ENCODE assay signal across 2 cellular contexts in the genomic region with DNA sequence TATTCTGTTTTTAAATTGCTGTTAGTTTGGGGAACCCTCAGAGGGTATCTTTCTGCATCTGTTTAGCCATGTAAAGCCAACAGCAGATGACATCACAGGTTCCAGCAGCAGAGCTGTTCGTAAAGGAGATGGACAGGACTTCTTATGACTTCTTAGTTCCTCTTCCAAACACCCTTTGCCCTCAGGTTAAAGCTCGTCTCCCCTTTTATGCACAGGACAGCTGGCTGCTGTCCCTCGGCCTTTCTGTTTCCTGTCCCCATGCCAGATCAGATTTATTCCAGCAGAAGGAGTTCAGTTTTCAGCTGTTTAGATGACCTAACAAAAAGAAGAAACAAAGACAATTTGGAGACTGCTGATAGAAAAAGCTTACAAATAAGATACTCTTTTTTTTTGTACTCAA.
TF ChIP-seq lines count a peak whose summit lies in the region.

No MANE protein-coding gene starts in this region.

TF ChIP-seq in liver, 16 proteins besides CTCF, POLR2A, EP300 and RAD21 (continued from another document):
- no peak for TF ChIP-seq ATF3 (IDR thresholded peaks at IDR 0.05)
- no peak for TF ChIP-seq EGR1 (IDR thresholded peaks at IDR 0.05; ENCODE audit: low read depth in 2 of 2)
- no peak for TF ChIP-seq MAX (IDR thresholded peaks at IDR 0.05)
- peak; percentile 44 to 61 for TF ChIP-seq JUND (IDR thresholded peaks at IDR 0.05)
- peak; percentile 43 for TF ChIP-seq SP1 (IDR thresholded peaks at IDR 0.05)
- no peak for TF ChIP-seq YY1 (IDR thresholded peaks at IDR 0.05)
- TF ChIP-seq, protein P1, sequence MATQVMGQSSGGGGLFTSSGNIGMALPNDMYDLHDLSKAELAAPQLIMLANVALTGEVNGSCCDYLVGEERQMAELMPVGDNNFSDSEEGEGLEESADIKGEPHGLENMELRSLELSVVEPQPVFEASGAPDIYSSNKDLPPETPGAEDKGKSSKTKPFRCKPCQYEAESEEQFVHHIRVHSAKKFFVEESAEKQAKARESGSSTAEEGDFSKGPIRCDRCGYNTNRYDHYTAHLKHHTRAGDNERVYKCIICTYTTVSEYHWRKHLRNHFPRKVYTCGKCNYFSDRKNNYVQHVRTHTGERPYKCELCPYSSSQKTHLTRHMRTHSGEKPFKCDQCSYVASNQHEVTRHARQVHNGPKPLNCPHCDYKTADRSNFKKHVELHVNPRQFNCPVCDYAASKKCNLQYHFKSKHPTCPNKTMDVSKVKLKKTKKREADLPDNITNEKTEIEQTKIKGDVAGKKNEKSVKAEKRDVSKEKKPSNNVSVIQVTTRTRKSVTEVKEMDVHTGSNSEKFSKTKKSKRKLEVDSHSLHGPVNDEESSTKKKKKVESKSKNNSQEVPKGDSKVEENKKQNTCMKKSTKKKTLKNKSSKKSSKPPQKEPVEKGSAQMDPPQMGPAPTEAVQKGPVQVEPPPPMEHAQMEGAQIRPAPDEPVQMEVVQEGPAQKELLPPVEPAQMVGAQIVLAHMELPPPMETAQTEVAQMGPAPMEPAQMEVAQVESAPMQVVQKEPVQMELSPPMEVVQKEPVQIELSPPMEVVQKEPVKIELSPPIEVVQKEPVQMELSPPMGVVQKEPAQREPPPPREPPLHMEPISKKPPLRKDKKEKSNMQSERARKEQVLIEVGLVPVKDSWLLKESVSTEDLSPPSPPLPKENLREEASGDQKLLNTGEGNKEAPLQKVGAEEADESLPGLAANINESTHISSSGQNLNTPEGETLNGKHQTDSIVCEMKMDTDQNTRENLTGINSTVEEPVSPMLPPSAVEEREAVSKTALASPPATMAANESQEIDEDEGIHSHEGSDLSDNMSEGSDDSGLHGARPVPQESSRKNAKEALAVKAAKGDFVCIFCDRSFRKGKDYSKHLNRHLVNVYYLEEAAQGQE (IDR thresholded peaks at IDR 0.05): peak; percentile 26
- TF ChIP-seq FOXA1 (IDR thresholded peaks at IDR 0.05): no peak

TF ChIP-seq in HepG2, 621 proteins besides CTCF, POLR2A, EP300 and RAD21 (continued from another document):
- TF ChIP-seq TFAP4 (IDR thresholded peaks at IDR 0.05; ENCODE audit: borderline replicate concordance, low read depth) (no peak), PRDM10 (CRISPR knock-in tag; IDR thresholded peaks at IDR 0.05; ENCODE audit: low read depth) (no peak), ARID2 (CRISPR knock-in tag; IDR thresholded peaks at IDR 0.05; ENCODE audit: borderline replicate concordance) (no peak), PRMT3 (CRISPR knock-in tag; IDR thresholded peaks at IDR 0.05; ENCODE audit: borderline replicate concordance, low read depth) (no peak), RARG (CRISPR knock-in tag; IDR thresholded peaks at IDR 0.05; ENCODE audit: low read depth) (no peak), ZNF766 (CRISPR knock-in tag; IDR thresholded peaks at IDR 0.05; ENCODE audit: borderline replicate concordance) (no peak), ELK4 (CRISPR knock-in tag; IDR thresholded peaks at IDR 0.05; ENCODE audit: borderline replicate concordance) (no peak), ZMAT3 (CRISPR knock-in tag; conservative IDR thresholded peaks at IDR 0.05) (no peak), CCDC6 (CRISPR knock-in tag; IDR thresholded peaks at IDR 0.05) (no peak), HHEX (CRISPR knock-in tag; IDR thresholded peaks at IDR 0.05) (no peak), ZNF333 (CRISPR knock-in tag; IDR thresholded peaks at IDR 0.05; ENCODE audit: borderline replicate concordance) (no peak), PHF21A (CRISPR knock-in tag; IDR thresholded peaks at IDR 0.05) (no peak), ZNF577 (CRISPR knock-in tag; IDR thresholded peaks at IDR 0.05; ENCODE audit: borderline replicate concordance, low read depth) (no peak), PLRG1 (conservative IDR thresholded peaks at IDR 0.05) (no peak), ZNF777 (CRISPR knock-in tag; IDR thresholded peaks at IDR 0.05) (no peak)
- TF ChIP-seq, protein P2, sequence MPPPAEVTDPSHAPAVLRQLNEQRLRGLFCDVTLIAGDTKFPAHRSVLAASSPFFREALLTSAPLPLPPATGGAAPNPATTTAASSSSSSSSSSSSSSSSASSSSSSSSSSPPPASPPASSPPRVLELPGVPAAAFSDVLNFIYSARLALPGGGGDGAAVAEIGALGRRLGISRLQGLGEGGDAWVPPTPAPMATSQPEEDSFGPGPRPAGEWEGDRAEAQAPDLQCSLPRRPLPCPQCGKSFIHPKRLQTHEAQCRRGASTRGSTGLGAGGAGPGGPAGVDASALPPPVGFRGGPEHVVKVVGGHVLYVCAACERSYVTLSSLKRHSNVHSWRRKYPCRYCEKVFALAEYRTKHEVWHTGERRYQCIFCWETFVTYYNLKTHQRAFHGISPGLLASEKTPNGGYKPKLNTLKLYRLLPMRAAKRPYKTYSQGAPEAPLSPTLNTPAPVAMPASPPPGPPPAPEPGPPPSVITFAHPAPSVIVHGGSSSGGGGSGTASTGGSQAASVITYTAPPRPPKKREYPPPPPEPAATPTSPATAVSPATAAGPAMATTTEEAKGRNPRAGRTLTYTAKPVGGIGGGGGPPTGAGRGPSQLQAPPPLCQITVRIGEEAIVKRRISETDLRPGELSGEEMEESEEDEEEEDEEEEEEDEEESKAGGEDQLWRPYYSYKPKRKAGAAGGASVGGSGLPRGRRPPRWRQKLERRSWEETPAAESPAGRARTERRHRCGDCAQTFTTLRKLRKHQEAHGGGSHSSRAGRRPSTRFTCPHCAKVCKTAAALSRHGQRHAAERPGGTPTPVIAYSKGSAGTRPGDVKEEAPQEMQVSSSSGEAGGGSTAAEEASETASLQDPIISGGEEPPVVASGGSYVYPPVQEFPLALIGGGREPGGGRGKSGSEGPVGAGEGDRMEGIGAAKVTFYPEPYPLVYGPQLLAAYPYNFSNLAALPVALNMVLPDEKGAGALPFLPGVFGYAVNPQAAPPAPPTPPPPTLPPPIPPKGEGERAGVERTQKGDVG (CRISPR knock-in tag; IDR thresholded peaks at IDR 0.05; ENCODE audit: borderline replicate concordance): no peak
- TF ChIP-seq, protein P3, sequence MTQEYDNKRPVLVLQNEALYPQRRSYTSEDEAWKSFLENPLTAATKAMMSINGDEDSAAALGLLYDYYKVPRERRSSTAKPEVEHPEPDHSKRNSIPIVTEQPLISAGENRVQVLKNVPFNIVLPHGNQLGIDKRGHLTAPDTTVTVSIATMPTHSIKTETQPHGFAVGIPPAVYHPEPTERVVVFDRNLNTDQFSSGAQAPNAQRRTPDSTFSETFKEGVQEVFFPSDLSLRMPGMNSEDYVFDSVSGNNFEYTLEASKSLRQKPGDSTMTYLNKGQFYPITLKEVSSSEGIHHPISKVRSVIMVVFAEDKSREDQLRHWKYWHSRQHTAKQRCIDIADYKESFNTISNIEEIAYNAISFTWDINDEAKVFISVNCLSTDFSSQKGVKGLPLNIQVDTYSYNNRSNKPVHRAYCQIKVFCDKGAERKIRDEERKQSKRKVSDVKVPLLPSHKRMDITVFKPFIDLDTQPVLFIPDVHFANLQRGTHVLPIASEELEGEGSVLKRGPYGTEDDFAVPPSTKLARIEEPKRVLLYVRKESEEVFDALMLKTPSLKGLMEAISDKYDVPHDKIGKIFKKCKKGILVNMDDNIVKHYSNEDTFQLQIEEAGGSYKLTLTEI (CRISPR knock-in tag; conservative IDR thresholded peaks at IDR 0.05): no peak
- TF ChIP-seq, protein P4, sequence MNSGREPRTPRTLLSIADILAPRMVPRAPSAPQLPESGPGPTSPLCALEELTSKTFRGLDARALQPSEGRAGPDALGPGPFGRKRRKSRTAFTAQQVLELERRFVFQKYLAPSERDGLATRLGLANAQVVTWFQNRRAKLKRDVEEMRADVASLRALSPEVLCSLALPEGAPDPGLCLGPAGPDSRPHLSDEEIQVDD (CRISPR knock-in tag; IDR thresholded peaks at IDR 0.05; ENCODE audit: borderline replicate concordance): no peak
